In the genomic region with DNA sequence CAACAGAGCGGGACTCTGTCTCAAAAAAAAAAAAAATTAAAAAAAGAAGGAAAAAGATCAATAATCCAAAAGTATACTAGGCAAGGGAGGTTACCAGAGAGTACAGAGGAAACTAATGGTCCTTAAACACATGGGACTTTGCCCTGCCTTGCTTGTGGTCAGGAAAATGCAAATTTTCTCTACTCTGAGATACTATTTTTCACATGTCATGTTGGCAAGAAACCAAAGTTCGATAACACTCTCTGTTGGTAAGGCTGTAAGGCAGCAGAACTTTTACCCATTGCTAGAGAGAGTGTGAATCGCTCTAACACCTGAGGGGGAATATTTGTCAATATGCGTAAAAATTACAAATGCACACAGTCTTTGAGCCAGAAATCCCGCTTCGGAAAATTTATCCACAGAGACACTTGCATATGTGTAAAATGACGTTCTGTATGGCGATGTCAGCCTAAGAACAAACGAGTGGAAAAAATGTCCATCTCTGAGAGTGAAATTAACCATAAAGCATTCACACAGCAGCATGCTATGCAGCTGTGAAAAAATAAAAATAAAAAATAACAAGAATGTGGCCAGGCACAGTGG, we compare ENCODE assay signal across 10 cellular contexts. TPM values are rescaled to one million over a fixed set of nuclear protein-coding genes. Genes with fewer than 3 reads are reported as not detected.
A peak's percentile ranks its signal among the peaks of the same experiment; 100 is the strongest.
DNase-seq lines count a peak whose midpoint lies in the region; ATAC-seq and TF ChIP-seq lines count a peak whose summit lies in the region.
"Had no signal": no experiment of that assay in that cellular context is flagged by ENCODE, and none has a peak within 500 bp of the region (broad histone marks: within the 10 kb centered on the region; RNA-seq: fewer than 3 reads in every experiment).

No MANE protein-coding gene starts in this region.

- no peak for TF ChIP-seq CTCF in GM13976 (IDR thresholded peaks at IDR 0.05; ENCODE audit: borderline replicate concordance, control extremely low read depth, extremely low read depth, insufficient read depth, missing control alignments)
- TF ChIP-seq CTCF in epithelial cell of proximal tubule (conservative IDR thresholded peaks at IDR 0.05; ENCODE audit: low read depth, low read length), result no peak

- DNase-seq in GM13976 (ENCODE audit: low spot score) (peak; percentile 74), epithelial cell of proximal tubule (ENCODE audit: low read depth) (peak; percentile 45), AG20443 (ENCODE audit: low spot score) (no peak), retina (no peak), SW 1271 (lab: John Stamatoyannopoulos, UW) (no peak)
- no peak for DNase-seq in activated CD4-positive, alpha-beta T cell treated with anti-CD3 and anti-CD28 coated beads, Interleukin-2, amount 50 U/mL, for 48 hours

- in situ Hi-C loops in GM13976 (cut with MboI; ENCODE audit: low sequenced_read_pairs, unreplicated experiment), result no loop called here

- ATAC-seq in GM21360 (IDR thresholded peaks at IDR 0.05; ENCODE audit: unreplicated experiment), result peak; percentile 68
- ATAC-seq in HG03175 (IDR thresholded peaks at IDR 0.05; ENCODE audit: unreplicated experiment), result peak; percentile 87

- H3K4me3 ChIP-seq in epithelial cell of proximal tubule (ENCODE audit: low read depth, low read length), result no peak overlapping the region

RNA-seq across cellular contexts. Expression of a gene that starts 9.4 kb away (rescaled TPM):
- 4.2 and 4.5 TPM in 2 replicates for total RNA-seq in epithelial cell of proximal tubule

RNA-seq across cellular contexts. Expression of a gene that starts 12.4 kb away (rescaled TPM):
- total RNA-seq in epithelial cell of proximal tubule, result not detected in 2 replicates
- total RNA-seq: activated CD8-positive, alpha-beta memory T cell treated with anti-CD3 and anti-CD28 coated beads for 36 hours; chondrocyte had no signal

RNA-seq across cellular contexts. Expression of a gene that starts 16.0 kb away (rescaled TPM):
- total RNA-seq in epithelial cell of proximal tubule, result 9.3 and 10.1 TPM in 2 replicates

RNA-seq across cellular contexts. Expression of a gene that starts 46.3 kb away (rescaled TPM):
- 0.17 and 0.36 TPM in 2 replicates for total RNA-seq in epithelial cell of proximal tubule
- total RNA-seq: activated CD8-positive, alpha-beta memory T cell treated with anti-CD3 and anti-CD28 coated beads for 36 hours had no signal

RNA-seq across cellular contexts. Expression of a gene that starts 57.0 kb away (rescaled TPM):
- 0.80 and 6.0 TPM in 2 replicates for total RNA-seq in epithelial cell of proximal tubule

Comparison
In these comparisons a context has a peak if more than half of its experiments do, and no peak if none do; other contexts are left out.
1. DNase-seq: peak in GM13976 (single experiment) and epithelial cell of proximal tubule (single experiment); none in activated CD4-positive, alpha-beta T cell treated with anti-CD3 and anti-CD28 coated beads, Interleukin-2, amount 50 U/mL, for 48 hours (0 of 2), AG20443 (single experiment), retina (single experiment) and SW 1271 (0 of 2).